In genomic region chr9:135573124-135573523, GRCh38 we compare ENCODE assay signal across 39 cellular contexts. TPM values are rescaled to one million over a fixed set of nuclear protein-coding genes. Genes with fewer than 3 reads are reported as not detected.
"Had no signal": no experiment of that assay in that cellular context is flagged by ENCODE, and none has a peak within 500 bp of the region (broad histone marks: within the 10 kb centered on the region; RNA-seq: fewer than 3 reads in every experiment).

No MANE protein-coding gene starts in this region.

- H3K9me3 ChIP-seq: adrenal gland, ascending aorta, body of pancreas had no signal

- ATAC-seq: activated naive CD4-positive, alpha-beta T cell treated with anti-CD3 and anti-CD28 coated beads, Interleukin-2, amount 50 U/mL, for 72 hours; activated naive CD8-positive, alpha-beta T cell treated with anti-CD3 and anti-CD28 coated beads, Interleukin-2, amount 50 U/mL, for 24 hours; activated T-cell treated with anti-CD3 and anti-CD28 coated beads, Interleukin-2, amount 50 U/mL, for 4 hours; activated T-cell treated with anti-CD3 and anti-CD28 coated beads, Interleukin-2, amount 50 U/mL, for 72 hours; activated T-helper 17 cell treated with anti-CD3 and anti-CD28 coated beads, Interleukin-2, amount 50 U/mL, for 72 hours; body of pancreas had no signal

- H3K4me3 ChIP-seq: adrenal gland, ascending aorta, body of pancreas, breast epithelium, cardiac muscle cell had no signal

- DNase-seq: activated effector memory CD4-positive, alpha-beta T cell treated with anti-CD3 and anti-CD28 coated beads, Interleukin-2, amount 50 U/mL, for 16 hours; activated effector memory CD4-positive, alpha-beta T cell treated with Interleukin-2 at 50 U/mL for 16 hours; activated gamma-delta T cell; activated gamma-delta T cell treated with Interleukin-2 at 50 U/mL for 16 hours; activated naive CD4-positive, alpha-beta T cell; activated naive CD4-positive, alpha-beta T cell treated with anti-CD3 and anti-CD28 coated beads for 36 hours; activated naive CD4-positive, alpha-beta T cell treated with anti-CD3 and anti-CD28 coated beads, Interleukin-2, amount 10 ng/mL, durations not matched to agents 7 days and 5 days; activated naive CD4-positive, alpha-beta T cell treated with anti-CD3 and anti-CD28 coated beads, Interleukin-2, amount 50 U/mL, for 16 hours; activated naive CD4-positive, alpha-beta T cell treated with Interleukin-2 at 50 U/mL for 16 hours; activated naive CD8-positive, alpha-beta T cell treated with anti-CD3 and anti-CD28 coated beads for 36 hours; activated naive CD8-positive, alpha-beta T cell treated with anti-CD3 and anti-CD28 coated beads, Interleukin-2, amount 10 ng/mL, durations not matched to agents 7 days and 5 days; activated naive CD8-positive, alpha-beta T cell treated with anti-CD3 and anti-CD28 coated beads, Interleukin-2, amount 50 U/mL, for 24 hours; activated T-cell treated with anti-CD3 and anti-CD28 coated beads, Interleukin-2, amount 50 U/mL, for 24 hours; activated T-cell treated with anti-CD3 and anti-CD28 coated beads, Interleukin-2, amount 50 U/mL, for 4 hours; activated T-cell treated with anti-CD3 and anti-CD28 coated beads, Interleukin-2, amount 50 U/mL, for 48 hours; activated T-cell treated with anti-CD3 and anti-CD28 coated beads, Interleukin-2, amount 50 U/mL, for 72 hours; amniotic stem cell; amygdala; anterior cingulate cortex; aorta; body of pancreas; brain microvascular endothelial cell; caudate nucleus; central memory CD4-positive, alpha-beta T cell; cerebellar nuclear complex had no signal

- H3K27ac ChIP-seq: adrenal gland, ascending aorta, body of pancreas, brain microvascular endothelial cell, breast epithelium, cardiac muscle cell had no signal

- H3K36me3 ChIP-seq: adrenal gland, ascending aorta, brain microvascular endothelial cell, breast epithelium, cardiac muscle cell had no signal

- H3K27me3 ChIP-seq: adrenal gland, ascending aorta, body of pancreas, brain microvascular endothelial cell, cardiac muscle cell had no signal

- H3K4me1 ChIP-seq: adrenal gland, ascending aorta, body of pancreas, breast epithelium had no signal

- FAIRE-seq: astrocyte, bronchial epithelial cell had no signal

RNA-seq across cellular contexts. Expression of gene PAEP, which starts 11.6 kb away (rescaled TPM):
- total RNA-seq: activated naive CD4-positive, alpha-beta T cell treated with anti-CD3 and anti-CD28 coated beads for 36 hours; activated naive CD4-positive, alpha-beta T cell treated with anti-CD3 and anti-CD28 coated beads, Interleukin-2, amount 50 U/mL, for 72 hours; activated naive CD8-positive, alpha-beta T cell treated with anti-CD3 and anti-CD28 coated beads for 36 hours; activated naive CD8-positive, alpha-beta T cell treated with anti-CD3 and anti-CD28 coated beads, Interleukin-2, amount 10 ng/mL, durations not matched to agents 7 days and 5 days; activated T-cell treated with anti-CD3 and anti-CD28 coated beads, Interleukin-2, amount 50 U/mL, for 4 hours; activated T-cell treated with anti-CD3 and anti-CD28 coated beads, Interleukin-2, amount 50 U/mL, for 72 hours; activated T-helper 1 cell treated with anti-CD3 and anti-CD28 coated beads, Interleukin-12 subunit alpha, Interleukin-12 subunit beta, Interleukin-2, Interleukin-4 antibody, amounts not matched to agents 30 ng/mL and 10 ng/mL and 1 ng/mL, durations not matched to agents 14 hours and 24 hours and 36 hours; activated T-helper 17 cell treated with anti-CD3 and anti-CD28 coated beads, Interleukin-2, amount 50 U/mL, for 72 hours; activated T-helper 2 cell treated with anti-CD3 and anti-CD28 coated beads, Interferon-gamma antibody, Interleukin-2, Interleukin-4, amounts not matched to agents 10 μg/mL and 5 μg/mL and 100 μg/mL, durations not matched to agents 14 hours and 24 hours and 36 hours; adrenal gland; aorta; ascending aorta; body of pancreas; breast epithelium; bronchial epithelial cell; cardiac muscle cell; cardiac septum; cerebellum; chondrocyte had no signal
- polyA plus RNA-seq: adipose tissue, adrenal gland, aorta, cardiac muscle cell had no signal

RNA-seq across cellular contexts. Expression of gene OBP2A, which starts 27.2 kb away (rescaled TPM):
- total RNA-seq: activated naive CD4-positive, alpha-beta T cell treated with anti-CD3 and anti-CD28 coated beads for 36 hours; activated naive CD4-positive, alpha-beta T cell treated with anti-CD3 and anti-CD28 coated beads, Interleukin-2, amount 50 U/mL, for 72 hours; activated naive CD8-positive, alpha-beta T cell treated with anti-CD3 and anti-CD28 coated beads for 36 hours; activated naive CD8-positive, alpha-beta T cell treated with anti-CD3 and anti-CD28 coated beads, Interleukin-2, amount 10 ng/mL, durations not matched to agents 7 days and 5 days; activated T-cell treated with anti-CD3 and anti-CD28 coated beads, Interleukin-2, amount 50 U/mL, for 4 hours; activated T-cell treated with anti-CD3 and anti-CD28 coated beads, Interleukin-2, amount 50 U/mL, for 72 hours; activated T-helper 1 cell treated with anti-CD3 and anti-CD28 coated beads, Interleukin-12 subunit alpha, Interleukin-12 subunit beta, Interleukin-2, Interleukin-4 antibody, amounts not matched to agents 30 ng/mL and 10 ng/mL and 1 ng/mL, durations not matched to agents 14 hours and 24 hours and 36 hours; activated T-helper 17 cell treated with anti-CD3 and anti-CD28 coated beads, Interleukin-2, amount 50 U/mL, for 72 hours; activated T-helper 2 cell treated with anti-CD3 and anti-CD28 coated beads, Interferon-gamma antibody, Interleukin-2, Interleukin-4, amounts not matched to agents 10 μg/mL and 5 μg/mL and 100 μg/mL, durations not matched to agents 14 hours and 24 hours and 36 hours; adrenal gland; aorta; ascending aorta; astrocyte; body of pancreas; breast epithelium; bronchial epithelial cell; cardiac muscle cell; cardiac septum; cerebellum had no signal
- polyA plus RNA-seq: adipose tissue, adrenal gland, aorta, cardiac muscle cell had no signal

RNA-seq across cellular contexts. Expression of gene LCN1, which starts 51.9 kb away (rescaled TPM):
- total RNA-seq: activated naive CD4-positive, alpha-beta T cell treated with anti-CD3 and anti-CD28 coated beads, Interleukin-2, amount 50 U/mL, for 72 hours; activated naive CD8-positive, alpha-beta T cell treated with anti-CD3 and anti-CD28 coated beads for 36 hours; activated naive CD8-positive, alpha-beta T cell treated with anti-CD3 and anti-CD28 coated beads, Interleukin-2, amount 10 ng/mL, durations not matched to agents 7 days and 5 days; activated T-cell treated with anti-CD3 and anti-CD28 coated beads, Interleukin-2, amount 50 U/mL, for 4 hours; activated T-cell treated with anti-CD3 and anti-CD28 coated beads, Interleukin-2, amount 50 U/mL, for 72 hours; activated T-helper 1 cell treated with anti-CD3 and anti-CD28 coated beads, Interleukin-12 subunit alpha, Interleukin-12 subunit beta, Interleukin-2, Interleukin-4 antibody, amounts not matched to agents 30 ng/mL and 10 ng/mL and 1 ng/mL, durations not matched to agents 14 hours and 24 hours and 36 hours; activated T-helper 17 cell treated with anti-CD3 and anti-CD28 coated beads, Interleukin-2, amount 50 U/mL, for 72 hours; activated T-helper 2 cell treated with anti-CD3 and anti-CD28 coated beads, Interferon-gamma antibody, Interleukin-2, Interleukin-4, amounts not matched to agents 10 μg/mL and 5 μg/mL and 100 μg/mL, durations not matched to agents 14 hours and 24 hours and 36 hours; adrenal gland; ascending aorta; astrocyte; body of pancreas; breast epithelium; bronchial epithelial cell; cardiac muscle cell; cardiac septum; cerebellum had no signal
- polyA plus RNA-seq: adipose tissue, adrenal gland, aorta had no signal
